8 cellular contexts compared by ENCODE assay signal in genomic region chr3:128698211-128699011, GRCh38. TPM values are rescaled to one million over a fixed set of nuclear protein-coding genes. Genes with fewer than 3 reads are reported as not detected.
DNase-seq lines count a peak whose midpoint lies in the region; ATAC-seq, FAIRE-seq and TF ChIP-seq lines count a peak whose summit lies in the region.

No MANE protein-coding gene starts in this region.

- CTCF ChIA-PET in PC-9 (lab: Charles Lee): interaction anchor here (0.6 to 0.7 kb wide), 3 partner anchors 11 to 524 kb away, joined by 4 to 5 read pairs (median 4); no protein-coding TSS in a partner anchor
- CTCF ChIA-PET in mammary epithelial cell (lab: Charles Lee; ENCODE audit: low non-redundant PET): interaction anchor here (0.7 kb wide), 1 partner anchor 576 kb away, joined by 3 read pairs; no protein-coding TSS in a partner anchor

- H3K4me2 ChIP-seq in PC-9: peak overlapping the region; percentile 80
- H3K4me2 ChIP-seq in mammary epithelial cell (ENCODE audit: insufficient read depth, low read depth, low read length): peak overlapping the region; percentile 98

- FAIRE-seq in GM19239 (lab: Jason Lieb, UNC): no peak

- in situ Hi-C loops in mammary epithelial cell (cut with MboI; ENCODE audit: low sequenced_read_pairs in 2 of 2): no loop called here
- in situ Hi-C loops in gastrocnemius medialis (cut with MboI; ENCODE audit: low sequenced_read_pairs in 4 of 4): loop anchor here in 2 of 4 donors (25.0 kb wide), 2 partner anchors 89 to 164 kb away; no protein-coding TSS in a partner anchor

- no peak overlapping the region for H3K9ac ChIP-seq in mammary epithelial cell (ENCODE audit: insufficient read depth, low read length)

- H3K79me2 ChIP-seq in PC-9 (ENCODE audit: low read depth) (no peaks in the 10 kb centered on the region), mammary epithelial cell (ENCODE audit: insufficient read depth, low read length) (no peaks in the 10 kb centered on the region)

- POLR2A ChIA-PET in PC-9 (lab: Charles Lee; ENCODE audit: unreplicated experiment): interaction anchor here (0.6 to 0.7 kb wide), 4 partner anchors 27 to 596 kb away, joined by 3 to 11 read pairs (median 4); partner anchors contain the start of gene ACAD9

- H3K4me1 ChIP-seq in PC-9 (replicated peaks; ENCODE audit: insufficient read depth) (no peaks in the 10 kb centered on the region), mammary epithelial cell (ENCODE audit: insufficient read depth, low read length) (peaks cover 7% of the 10 kb centered on the region), gastrocnemius medialis (no peaks in the 10 kb centered on the region)

- dilution Hi-C loops in mammary epithelial cell (cut with HindIII; ENCODE audit: low sequenced_read_pairs): no loop called here

- H2AFZ ChIP-seq in PC-9 (peak overlapping the region; percentile 94), mammary epithelial cell (ENCODE audit: low read depth, low read length) (peak overlapping the region; percentile 92)

- H4K20me1 ChIP-seq in PC-9 (ENCODE audit: insufficient read depth) (no peaks in the 10 kb centered on the region), mammary epithelial cell (ENCODE audit: insufficient read depth, low read length) (no peaks in the 10 kb centered on the region)

- H3K27me3 ChIP-seq in PC-9 (ENCODE audit: insufficient read depth, low read depth): no peaks in the 10 kb centered on the region
- H3K27me3 ChIP-seq in mammary epithelial cell (ENCODE audit: insufficient read depth, low read length): no peaks in the 10 kb centered on the region
- H3K27me3 ChIP-seq in gastrocnemius medialis: no peaks in the 10 kb centered on the region

- H3F3A ChIP-seq in PC-9 (ENCODE audit: insufficient read depth, low read depth): peaks cover 6% of the 10 kb centered on the region; the same call in 1 of the 2 replicates

- peak overlapping the region; percentile 45 for H3K4me3 ChIP-seq in GM12875 (ENCODE audit: low read depth, low read length)
- peak overlapping the region; percentile 60 for H3K4me3 ChIP-seq in PC-9
- peak overlapping the region; percentile 51 to 59 (median 58) for H3K4me3 ChIP-seq in mammary epithelial cell (replicated peaks in 1 of 3; ENCODE audit: insufficient read depth in 1 of 3, low read depth in 2 of 3, low read length in 3 of 3)
- peak overlapping the region; percentile 68 to 76 (median 71) for H3K4me3 ChIP-seq in gastrocnemius medialis

- no peaks in the 10 kb centered on the region for H3K36me3 ChIP-seq in PC-9 (ENCODE audit: low read depth)
- H3K36me3 ChIP-seq in mammary epithelial cell (ENCODE audit: insufficient read depth, low read length): no peaks in the 10 kb centered on the region
- no peaks in the 10 kb centered on the region for H3K36me3 ChIP-seq in gastrocnemius medialis

- H3K27ac ChIP-seq in PC-9 (no peak overlapping the region), mammary epithelial cell (ENCODE audit: insufficient read depth, low read depth, low read length) (no peak overlapping the region), gastrocnemius medialis (peak overlapping the region; percentile 80 to 84 (median 82))

- BruUV-seq in PC-9 (replicated peaks; lab: Mats Ljungman, UMichigan): no TSS peak
- no TSS peak for BruUV-seq in mammary epithelial cell (replicated peaks; lab: Mats Ljungman, UMichigan)

- intact Hi-C loops in PC-9 (cut with micrococcal nuclease; ENCODE audit: unreplicated experiment): no loop called here
- intact Hi-C loops in mammary epithelial cell (cut with micrococcal nuclease): no loop called here
- intact Hi-C loops in gastrocnemius medialis (cut with DNase I; ENCODE audit: low total_unique reads): no loop called here

- peak in 1 of 2 donors; percentile 12 for TF ChIP-seq POLR2A in gastrocnemius medialis (IDR thresholded peaks at IDR 0.05)

- peak; percentile 40 to 65 for DNase-seq in PC-9
- no peak for DNase-seq in mammary epithelial cell
- DNase-seq in iPS-NIHi11 (ENCODE audit: low spot score): peak; percentile 78
- peak in 1 of 2 donors; percentile 27 for DNase-seq in gastrocnemius medialis
- DNase-seq in NCI-H446 (lab: John Stamatoyannopoulos, UW): no peak
- no peak for DNase-seq in GM19239 (ENCODE audit: insufficient read length, low spot score)

- WGBS in mammary epithelial cell (ENCODE audit: low coverage, missing lambda C conversion rate): 3% methylated on average over 6 of the region's 53 CpGs

- TF ChIP-seq CTCF in GM12875 (IDR thresholded peaks at IDR 0.05; ENCODE audit: borderline replicate concordance, insufficient read depth, low read depth, low read length) (no peak), PC-9 (conservative IDR thresholded peaks at IDR 0.05) (no peak), mammary epithelial cell (conservative IDR thresholded peaks at IDR 0.05 in 1 of 2, IDR thresholded peaks at IDR 0.05 in 1 of 2; ENCODE audit: extremely low read depth in 1 of 2, insufficient read depth in 1 of 2, low read depth in 1 of 2, low read length in 2 of 2) (no peak), gastrocnemius medialis (IDR thresholded peaks at IDR 0.05 in 4 of 5, conservative IDR thresholded peaks at IDR 0.05 in 1 of 5) (no peak)

- ATAC-seq in gastrocnemius medialis: peak; percentile 70 to 73
- ATAC-seq in GM18873 (IDR thresholded peaks at IDR 0.05; ENCODE audit: low FRiP score, unreplicated experiment): no peak

- H3K9me2 ChIP-seq in PC-9 (ENCODE audit: insufficient read depth): no peaks in the 10 kb centered on the region

- no peaks in the 10 kb centered on the region for H3K9me3 ChIP-seq in PC-9 (ENCODE audit: insufficient read depth, low read depth)
- no peaks in the 10 kb centered on the region for H3K9me3 ChIP-seq in mammary epithelial cell (replicated peaks; ENCODE audit: insufficient read depth, low read length)
- H3K9me3 ChIP-seq in gastrocnemius medialis: no peaks in the 10 kb centered on the region

RNA-seq across cellular contexts. Expression of gene RAB7A, which starts 27.6 kb away (rescaled TPM):
- total RNA-seq in PC-9 (2021) (197 and 319 TPM in 2 replicates), mammary epithelial cell (100 to 1,000 TPM in 1 of 2 donors, 10 to 100 TPM in 1; 76.7 to 352 TPM), gastrocnemius medialis (100 to 1,000 TPM; 102 to 190 (median 149) TPM)
- 353 TPM for polyA plus RNA-seq in mammary epithelial cell
- 404 TPM for polyA minus RNA-seq in mammary epithelial cell

RNA-seq across cellular contexts. Expression of gene RPN1, which starts 47.8 kb away (rescaled TPM):
- total RNA-seq in PC-9 (2021) (185 and 191 TPM in 2 replicates), mammary epithelial cell (100 to 1,000 TPM; 206 to 305 TPM), gastrocnemius medialis (100 to 1,000 TPM; 197 to 219 (median 212) TPM)
- 317 TPM for polyA plus RNA-seq in mammary epithelial cell
- 414 TPM for polyA minus RNA-seq in mammary epithelial cell

Comparison
In these comparisons a context has a peak if more than half of its experiments do, and no peak if none do; other contexts are left out.
1. DNase-seq: peak in PC-9 (2 of 2) and iPS-NIHi11 (single experiment); none in mammary epithelial cell (single experiment), NCI-H446 (0 of 2) and GM19239 (single experiment).
2. H3K27ac ChIP-seq: peak in gastrocnemius medialis (4 of 4); none in PC-9 (single experiment) and mammary epithelial cell (single experiment).
3. Peak in every context shown above with its lines, with median percentiles within 50 percentile points of each other: H3K4me3 ChIP-seq.